2 cellular contexts compared by ENCODE assay signal in the genomic region with DNA sequence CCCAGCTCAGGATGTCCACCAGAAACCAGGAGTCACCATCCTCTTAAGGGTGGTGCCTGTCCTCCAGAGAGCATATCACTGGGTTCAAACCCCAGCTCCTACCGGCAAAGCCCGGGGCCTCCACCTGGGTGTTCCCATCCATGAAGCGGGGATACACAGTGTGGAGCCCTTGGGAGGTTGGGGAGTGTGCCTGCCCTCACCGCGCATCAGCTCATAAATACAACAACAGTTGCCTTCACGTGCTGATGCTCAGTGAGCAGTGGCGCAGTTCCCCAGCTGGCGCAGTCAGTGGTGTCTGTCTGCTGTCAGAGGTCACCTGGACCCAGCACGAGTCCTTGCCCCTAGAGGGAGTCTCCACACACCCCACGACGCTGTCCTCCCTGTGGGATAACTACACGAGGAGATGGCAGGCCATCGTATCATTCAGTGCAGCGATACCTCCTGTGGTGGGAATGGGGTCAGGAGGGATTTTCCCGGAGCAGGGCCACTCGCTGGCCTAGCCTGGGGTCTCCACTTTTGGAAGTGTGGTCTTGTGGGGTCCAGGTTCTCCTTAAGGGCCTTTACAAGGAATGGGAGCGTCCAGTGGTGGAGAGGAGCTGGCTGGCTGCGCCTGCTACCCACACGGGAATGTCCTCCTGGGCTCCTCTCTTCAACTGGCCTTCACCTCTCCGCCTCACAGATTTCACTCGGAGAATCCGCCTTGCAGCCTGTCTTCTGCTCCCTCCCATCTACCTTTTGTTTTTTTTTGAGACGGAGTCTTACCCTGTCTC.
TF ChIP-seq lines count a peak whose summit lies in the region.

No MANE protein-coding gene starts in this region.

TF ChIP-seq in A549, 52 proteins besides CTCF, POLR2A, EP300 and RAD21:
- TF ChIP-seq KDM5A (IDR thresholded peaks at IDR 0.05): no peak
- TF ChIP-seq JUNB (IDR thresholded peaks at IDR 0.05): no peak
- no peak for TF ChIP-seq ZC3H11A (IDR thresholded peaks at IDR 0.05)
- TF ChIP-seq ZSCAN20 (CRISPR knock-in tag; IDR thresholded peaks at IDR 0.05): no peak
- no peak for TF ChIP-seq NFE2L2 (conservative IDR thresholded peaks at IDR 0.05; ENCODE audit: low read length)
- no peak for TF ChIP-seq POLR2AphosphoS2 (conservative IDR thresholded peaks at IDR 0.05; ENCODE audit: low read length)
- TF ChIP-seq CHD2 (IDR thresholded peaks at IDR 0.05; ENCODE audit: low read length, partially characterized antibody): no peak
- TF ChIP-seq RCOR1 (IDR thresholded peaks at IDR 0.05; ENCODE audit: low read depth, low read length): no peak
- TF ChIP-seq, protein P1, sequence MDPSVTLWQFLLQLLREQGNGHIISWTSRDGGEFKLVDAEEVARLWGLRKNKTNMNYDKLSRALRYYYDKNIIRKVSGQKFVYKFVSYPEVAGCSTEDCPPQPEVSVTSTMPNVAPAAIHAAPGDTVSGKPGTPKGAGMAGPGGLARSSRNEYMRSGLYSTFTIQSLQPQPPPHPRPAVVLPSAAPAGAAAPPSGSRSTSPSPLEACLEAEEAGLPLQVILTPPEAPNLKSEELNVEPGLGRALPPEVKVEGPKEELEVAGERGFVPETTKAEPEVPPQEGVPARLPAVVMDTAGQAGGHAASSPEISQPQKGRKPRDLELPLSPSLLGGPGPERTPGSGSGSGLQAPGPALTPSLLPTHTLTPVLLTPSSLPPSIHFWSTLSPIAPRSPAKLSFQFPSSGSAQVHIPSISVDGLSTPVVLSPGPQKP (IDR thresholded peaks at IDR 0.05; ENCODE audit: low read depth, low read length): no peak
- TF ChIP-seq, protein P2, sequence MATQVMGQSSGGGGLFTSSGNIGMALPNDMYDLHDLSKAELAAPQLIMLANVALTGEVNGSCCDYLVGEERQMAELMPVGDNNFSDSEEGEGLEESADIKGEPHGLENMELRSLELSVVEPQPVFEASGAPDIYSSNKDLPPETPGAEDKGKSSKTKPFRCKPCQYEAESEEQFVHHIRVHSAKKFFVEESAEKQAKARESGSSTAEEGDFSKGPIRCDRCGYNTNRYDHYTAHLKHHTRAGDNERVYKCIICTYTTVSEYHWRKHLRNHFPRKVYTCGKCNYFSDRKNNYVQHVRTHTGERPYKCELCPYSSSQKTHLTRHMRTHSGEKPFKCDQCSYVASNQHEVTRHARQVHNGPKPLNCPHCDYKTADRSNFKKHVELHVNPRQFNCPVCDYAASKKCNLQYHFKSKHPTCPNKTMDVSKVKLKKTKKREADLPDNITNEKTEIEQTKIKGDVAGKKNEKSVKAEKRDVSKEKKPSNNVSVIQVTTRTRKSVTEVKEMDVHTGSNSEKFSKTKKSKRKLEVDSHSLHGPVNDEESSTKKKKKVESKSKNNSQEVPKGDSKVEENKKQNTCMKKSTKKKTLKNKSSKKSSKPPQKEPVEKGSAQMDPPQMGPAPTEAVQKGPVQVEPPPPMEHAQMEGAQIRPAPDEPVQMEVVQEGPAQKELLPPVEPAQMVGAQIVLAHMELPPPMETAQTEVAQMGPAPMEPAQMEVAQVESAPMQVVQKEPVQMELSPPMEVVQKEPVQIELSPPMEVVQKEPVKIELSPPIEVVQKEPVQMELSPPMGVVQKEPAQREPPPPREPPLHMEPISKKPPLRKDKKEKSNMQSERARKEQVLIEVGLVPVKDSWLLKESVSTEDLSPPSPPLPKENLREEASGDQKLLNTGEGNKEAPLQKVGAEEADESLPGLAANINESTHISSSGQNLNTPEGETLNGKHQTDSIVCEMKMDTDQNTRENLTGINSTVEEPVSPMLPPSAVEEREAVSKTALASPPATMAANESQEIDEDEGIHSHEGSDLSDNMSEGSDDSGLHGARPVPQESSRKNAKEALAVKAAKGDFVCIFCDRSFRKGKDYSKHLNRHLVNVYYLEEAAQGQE (IDR thresholded peaks at IDR 0.05): no peak
- no peak for TF ChIP-seq SREBF2 (IDR thresholded peaks at IDR 0.05)

TF ChIP-seq in GM23338, 12 proteins besides CTCF, POLR2A, EP300 and RAD21:
- TF ChIP-seq ETS1 (IDR thresholded peaks at IDR 0.05) (no peak), ZNF114 (CRISPR knock-in tag; IDR thresholded peaks at IDR 0.05) (no peak), NANOG (IDR thresholded peaks at IDR 0.05; ENCODE audit: borderline replicate concordance) (no peak), EZH2 (IDR thresholded peaks at IDR 0.05; ENCODE audit: low read depth, unreplicated experiment) (no peak), ZNF331 (CRISPR knock-in tag; IDR thresholded peaks at IDR 0.05; ENCODE audit: low read depth) (no peak), EZH2phosphoT487 (IDR thresholded peaks at IDR 0.05; ENCODE audit: unreplicated experiment) (no peak)
- TF ChIP-seq, protein P2 (IDR thresholded peaks at IDR 0.05; ENCODE audit: unreplicated experiment): no peak
